In genomic region chr2:27203741-27204140, GRCh38 we compare ENCODE assay signal across 1 cellular context.
A peak's percentile ranks its signal among the peaks of the same experiment; 100 is the strongest.
TF ChIP-seq lines count a peak whose summit lies in the region.

No MANE protein-coding gene starts in this region.

TF ChIP-seq in HepG2, 621 proteins besides CTCF, POLR2A, EP300 and RAD21:
- TF ChIP-seq NFKBIZ (CRISPR knock-in tag; IDR thresholded peaks at IDR 0.05) = no peak
- no peak for TF ChIP-seq TRAFD1 (CRISPR knock-in tag; IDR thresholded peaks at IDR 0.05; ENCODE audit: borderline replicate concordance)
- 0 out of 2 replicates have a peak, but pooled peaks have one; percentile 23 for TF ChIP-seq RBFOX2 (IDR thresholded peaks at IDR 0.05; ENCODE audit: low read depth, low read length)
- TF ChIP-seq RXRB (CRISPR knock-in tag; IDR thresholded peaks at IDR 0.05; ENCODE audit: borderline replicate concordance) = no peak
- TF ChIP-seq RFXANK (CRISPR knock-in tag; IDR thresholded peaks at IDR 0.05) = no peak
